ENCODE assay signal across 32 cellular contexts in genomic region chr21:31418355-31419001, GRCh38.
"Had no signal": no experiment of that assay in that cellular context is flagged by ENCODE, and none has a peak within 500 bp of the region (broad histone marks: within the 10 kb centered on the region; RNA-seq: fewer than 3 reads in every experiment).

No MANE protein-coding gene starts in this region.

- H3K27ac ChIP-seq: adrenal gland, body of pancreas, epithelial cell of prostate, esophagus squamous epithelium, gastroesophageal sphincter, WERI-Rb-1 had no signal

- FAIRE-seq: colon, endometrium, endothelial cell of umbilical vein had no signal

- H3K9me3 ChIP-seq: adrenal gland, body of pancreas, esophagus squamous epithelium, gastroesophageal sphincter had no signal

- H3K4me3 ChIP-seq: adrenal gland, body of pancreas, esophagus squamous epithelium, gastroesophageal sphincter had no signal

- ATAC-seq: activated CD4-positive, alpha-beta T cell treated with anti-CD3 and anti-CD28 coated beads for 36 hours; activated CD8-positive, alpha-beta memory T cell treated with anti-CD3 and anti-CD28 coated beads, Interleukin-2, amount 10 ng/mL, durations not matched to agents 7 days and 5 days; activated CD8-positive, alpha-beta T cell treated with anti-CD3 and anti-CD28 coated beads, Interleukin-2, amount 10 ng/mL, durations not matched to agents 7 days and 5 days; activated naive CD8-positive, alpha-beta T cell treated with anti-CD3 and anti-CD28 coated beads, Interleukin-2, amount 50 U/mL, for 24 hours; body of pancreas; gastroesophageal sphincter; T-helper 17 cell had no signal

- H3K36me3 ChIP-seq: adrenal gland, esophagus squamous epithelium, gastroesophageal sphincter, WERI-Rb-1 had no signal

- DNase-seq: activated CD4-positive, alpha-beta memory T cell treated with anti-CD3 and anti-CD28 coated beads for 36 hours; activated CD4-positive, alpha-beta T cell treated with anti-CD3 and anti-CD28 coated beads for 36 hours; activated CD4-positive, alpha-beta T cell treated with anti-CD3 and anti-CD28 coated beads, Interleukin-2, amount 10 ng/mL, durations not matched to agents 24 days and 14 days; activated CD4-positive, CD25-positive, alpha-beta regulatory T cell; activated CD4-positive, CD25-positive, alpha-beta regulatory T cell treated with anti-CD3 and anti-CD28 coated beads, Interleukin-2, amount 50 U/mL, for 72 hours; activated CD8-positive, alpha-beta memory T cell treated with anti-CD3 and anti-CD28 coated beads, Interleukin-2, amount 10 ng/mL, durations not matched to agents 7 days and 5 days; activated CD8-positive, alpha-beta memory T cell treated with anti-CD3 and anti-CD28 coated beads, Interleukin-2, amount 50 U/mL, for 4 hours; activated CD8-positive, alpha-beta T cell treated with anti-CD3 and anti-CD28 coated beads, Interleukin-2, amount 10 ng/mL, durations not matched to agents 7 days and 5 days; activated effector memory CD4-positive, alpha-beta T cell treated with anti-CD3 and anti-CD28 coated beads, Interleukin-2, amount 50 U/mL, for 16 hours; activated naive CD4-positive, alpha-beta T cell treated with anti-CD3 and anti-CD28 coated beads for 36 hours; activated naive CD8-positive, alpha-beta T cell treated with anti-CD3 and anti-CD28 coated beads for 36 hours; activated naive CD8-positive, alpha-beta T cell treated with anti-CD3 and anti-CD28 coated beads, Interleukin-2, amount 50 U/mL, for 24 hours; activated T-cell treated with anti-CD3 and anti-CD28 coated beads, Interleukin-2, amount 50 U/mL, for 1 hour; activated T-cell treated with anti-CD3 and anti-CD28 coated beads, Interleukin-2, amount 50 U/mL, for 48 hours; adrenal gland; amygdala; aorta; body of pancreas; caudate nucleus; cortex of kidney; dermis blood vessel endothelial cell; effector CD8-positive, alpha-beta T cell; esophagus squamous epithelium; foreskin melanocyte; T-helper 17 cell; T1000; WERI-Rb-1 had no signal

- H3K27me3 ChIP-seq: adrenal gland, body of pancreas, esophagus squamous epithelium, gastroesophageal sphincter had no signal

- H3K4me1 ChIP-seq: adrenal gland, body of pancreas, esophagus squamous epithelium, gastroesophageal sphincter had no signal
